Comparison of ENCODE assay signal across 12 cellular contexts in genomic region chr4:119746951-119747350, GRCh38.
"Had no signal": no experiment of that assay in that cellular context is flagged by ENCODE, and none has a peak within 500 bp of the region (broad histone marks: within the 10 kb centered on the region; RNA-seq: fewer than 3 reads in every experiment).

No MANE protein-coding gene starts in this region.

- H2AFZ ChIP-seq: neural progenitor cell had no signal

- H3K4me3 ChIP-seq: dorsolateral prefrontal cortex, lower lobe of right lung, neural progenitor cell, ovary had no signal

- DNase-seq: activated CD4-positive, CD25-positive, alpha-beta regulatory T cell treated with anti-CD3 and anti-CD28 coated beads, Interleukin-2, amount 50 U/mL, for 72 hours; activated naive CD4-positive, alpha-beta T cell treated with anti-CD3 and anti-CD28 coated beads for 36 hours; activated naive CD8-positive, alpha-beta T cell treated with anti-CD3 and anti-CD28 coated beads, Interleukin-2, amount 50 U/mL, for 24 hours; dorsolateral prefrontal cortex; endodermal cell; foreskin melanocyte; lower lobe of right lung; ovary; T-helper 1 cell; T1000 had no signal

- H3K4me2 ChIP-seq: neural progenitor cell had no signal

- H3K27me3 ChIP-seq: neural progenitor cell, ovary had no signal

- H3K9me3 ChIP-seq: lower lobe of right lung, ovary had no signal

- ATAC-seq: activated naive CD8-positive, alpha-beta T cell treated with anti-CD3 and anti-CD28 coated beads, Interleukin-2, amount 50 U/mL, for 24 hours; lower lobe of right lung; stimulated activated effector memory CD8-positive, alpha-beta T cell treated with anti-CD3 and anti-CD28 coated beads, Interleukin-12 subunit alpha, Interleukin-12 subunit beta, amount 100 ng/mL, for 72 hours had no signal

- H3K4me1 ChIP-seq: lower lobe of right lung, neural progenitor cell had no signal

- H3K9ac ChIP-seq: neural progenitor cell had no signal

- H3K27ac ChIP-seq: dorsolateral prefrontal cortex, lower lobe of right lung, neural progenitor cell, ovary had no signal

- H3K36me3 ChIP-seq: lower lobe of right lung, neural progenitor cell, ovary had no signal
